In genomic region chr5:137439645-137440044, GRCh38 we compare ENCODE assay signal across 25 cellular contexts. TPM values are rescaled to one million over a fixed set of nuclear protein-coding genes. Genes with fewer than 3 reads are reported as not detected.
"Had no signal": no experiment of that assay in that cellular context is flagged by ENCODE, and none has a peak within 500 bp of the region (broad histone marks: within the 10 kb centered on the region; RNA-seq: fewer than 3 reads in every experiment).

No MANE protein-coding gene starts in this region.

- H3K4me3 Mint-ChIP-seq: dendritic cell treated with granulocyte-macrophage colony-stimulating factor and Interleukin-4, amounts not matched to agents 40 ng/mL and 50 ng/mL, for 4 days; effector memory CD8-positive, alpha-beta T cell; endodermal cell; immature natural killer cell; mesothelial cell of epicardium; naive B cell; naive thymus-derived CD8-positive, alpha-beta T cell had no signal

- H3K27ac ChIP-seq: colonic mucosa, epithelial cell of prostate, foreskin keratinocyte, gastroesophageal sphincter, heart left ventricle, hepatocyte, left lung, lower lobe of right lung had no signal

- H3K27me3 ChIP-seq: colonic mucosa, heart left ventricle had no signal

- H2AFZ ChIP-seq: hepatocyte had no signal

- H3K4me1 Mint-ChIP-seq: immature natural killer cell; mesothelial cell of epicardium; naive B cell; naive thymus-derived CD8-positive, alpha-beta T cell had no signal

- ATAC-seq: effector memory CD8-positive, alpha-beta T cell; esophagus mucosa; foreskin keratinocyte; gastroesophageal sphincter; heart left ventricle; left lung; left ventricle myocardium superior; lower lobe of right lung; mucosa of descending colon; naive thymus-derived CD8-positive, alpha-beta T cell had no signal

- H3K36me3 ChIP-seq: colonic mucosa, gastroesophageal sphincter, heart left ventricle, left lung, lower lobe of right lung had no signal

- DNase-seq: colonic mucosa; cortex of kidney; effector CD8-positive, alpha-beta T cell; effector memory CD8-positive, alpha-beta T cell; endodermal cell; erythroblast; foreskin keratinocyte; heart left ventricle; hypothalamus; immature natural killer cell; islet precursor cell; kidney; kidney glomerular epithelial cell; left lung; left ventricle myocardium superior; lower lobe of right lung; mucosa of descending colon; naive B cell; naive thymus-derived CD8-positive, alpha-beta T cell had no signal

- H3K4me2 ChIP-seq: hepatocyte had no signal

- H3K9me3 ChIP-seq: colonic mucosa, gastroesophageal sphincter, heart left ventricle, left lung, lower lobe of right lung, mucosa of descending colon had no signal

- H3K4me3 ChIP-seq: colonic mucosa, gastroesophageal sphincter, heart left ventricle, hepatocyte, left lung, lower lobe of right lung, mucosa of descending colon had no signal

- H3K4me1 ChIP-seq: colonic mucosa, foreskin keratinocyte, gastroesophageal sphincter, heart left ventricle, left lung, lower lobe of right lung had no signal

- H3K36me3 Mint-ChIP-seq: immature natural killer cell; mesothelial cell of epicardium; naive B cell; naive thymus-derived CD8-positive, alpha-beta T cell had no signal

- H3K27ac Mint-ChIP-seq: dendritic cell treated with granulocyte-macrophage colony-stimulating factor and Interleukin-4, amounts not matched to agents 40 ng/mL and 50 ng/mL, for 4 days; effector memory CD8-positive, alpha-beta T cell; endodermal cell; immature natural killer cell; mesothelial cell of epicardium; naive B cell; naive thymus-derived CD8-positive, alpha-beta T cell had no signal

- H3K79me2 ChIP-seq: hepatocyte had no signal

- H3K9me3 Mint-ChIP-seq: dendritic cell treated with granulocyte-macrophage colony-stimulating factor and Interleukin-4, amounts not matched to agents 40 ng/mL and 50 ng/mL, for 4 days; endodermal cell; immature natural killer cell; mesothelial cell of epicardium had no signal

RNA-seq across cellular contexts. Expression of gene SPOCK1, which starts 59.5 kb away (rescaled TPM):
- total RNA-seq: naive thymus-derived CD8-positive, alpha-beta T cell had no signal
- polyA plus RNA-seq: immature natural killer cell; naive thymus-derived CD8-positive, alpha-beta T cell had no signal
